ENCODE assay signal across 11 cellular contexts in genomic region chr19:1992759-1993260, GRCh38. TPM values are rescaled to one million over a fixed set of nuclear protein-coding genes. Genes with fewer than 3 reads are reported as not detected.
DNase-seq lines count a peak whose midpoint lies in the region; ATAC-seq and TF ChIP-seq lines count a peak whose summit lies in the region.
"Had no signal": no experiment of that assay in that cellular context is flagged by ENCODE, and none has a peak within 500 bp of the region (broad histone marks: within the 10 kb centered on the region; RNA-seq: fewer than 3 reads in every experiment).

No MANE protein-coding gene starts in this region.

- in situ Hi-C loops in Panc1 (cut with HindIII; ENCODE audit: low pct_unique_long_range_greater_than_20kb, low sequenced_read_pairs): no loop called here

- no TSS peak for BruUV-seq in Panc1 (replicated peaks; lab: Mats Ljungman, UMichigan)

- ATAC-seq in right cardiac atrium (peak; percentile 28 to 44), heart right ventricle (no peak), Panc1 (0 out of 2 replicates have a peak, but pooled peaks have one; percentile 49), HG03159 (IDR thresholded peaks at IDR 0.05; ENCODE audit: unreplicated experiment) (no peak)
- ATAC-seq: body of pancreas had no signal

- POLR2A ChIA-PET in Panc1 (lab: Charles Lee): no interaction called here

- WGBS in right cardiac atrium: 88% methylated on average over 44 of the region's 44 CpGs
- 90 to 92% methylated on average over 44 of the region's 44 CpGs for WGBS in heart right ventricle, 2 donors

- CTCF ChIA-PET in Panc1 (lab: Charles Lee): interaction anchor here (0.7 kb wide), 1 partner anchor 77 kb away, joined by 3 read pairs; no protein-coding TSS in a partner anchor

- H3K4me3 ChIP-seq in right cardiac atrium (ENCODE audit: low read length) (no peak overlapping the region), heart right ventricle (no peak overlapping the region), Panc1 (ENCODE audit: low read depth in 2 of 2, low read length in 2 of 2) (no peak overlapping the region), epithelial cell of esophagus (ENCODE audit: low read length) (no peak overlapping the region)
- H3K4me3 ChIP-seq: BLaER1 treated with 17β-estradiol and CSF1 and Interleukin-3, amounts not matched to agents 10 nM and 100 nM; body of pancreas had no signal

- H3K27me3 ChIP-seq in right cardiac atrium (ENCODE audit: control insufficient read depth, insufficient read depth): no peaks in the 10 kb centered on the region
- H3K27me3 ChIP-seq in heart right ventricle: no peaks in the 10 kb centered on the region
- H3K27me3 ChIP-seq in Panc1 (ENCODE audit: control insufficient read depth, insufficient read depth, low read length): no peaks in the 10 kb centered on the region
- H3K27me3 ChIP-seq: BLaER1 treated with 17β-estradiol and CSF1 and Interleukin-3, amounts not matched to agents 10 nM and 100 nM; body of pancreas had no signal

- TF ChIP-seq CTCF in heart right ventricle (IDR thresholded peaks at IDR 0.05) (no peak), Panc1 (IDR thresholded peaks at IDR 0.05) (no peak), epithelial cell of esophagus (IDR thresholded peaks at IDR 0.05; ENCODE audit: insufficient read depth, low read depth, low read length, missing control alignments) (no peak)

- intact Hi-C loops in right cardiac atrium (cut with DNase I) (no loop called here), heart right ventricle (cut with DNase I) (no loop called here), Panc1 (cut with micrococcal nuclease; ENCODE audit: unreplicated experiment) (no loop called here)

- H3K27ac ChIP-seq in right cardiac atrium (ENCODE audit: low read length) (no peak overlapping the region), heart right ventricle (no peak overlapping the region), Panc1 (ENCODE audit: low read length) (no peak overlapping the region)
- H3K27ac ChIP-seq: BLaER1 treated with 17β-estradiol and CSF1 and Interleukin-3, amounts not matched to agents 10 nM and 100 nM; body of pancreas had no signal

- H3K4me1 ChIP-seq in right cardiac atrium (ENCODE audit: control insufficient read depth, insufficient read depth, low read length) (no peaks in the 10 kb centered on the region), heart right ventricle (no peaks in the 10 kb centered on the region), Panc1 (ENCODE audit: control insufficient read depth, insufficient read depth, low read length) (no peaks in the 10 kb centered on the region)
- H3K4me1 ChIP-seq: BLaER1 treated with 17β-estradiol and CSF1 and Interleukin-3, amounts not matched to agents 10 nM and 100 nM; body of pancreas had no signal

- no peaks in the 10 kb centered on the region for H3K9me3 ChIP-seq in right cardiac atrium (ENCODE audit: control insufficient read depth, low read length)
- no peaks in the 10 kb centered on the region for H3K9me3 ChIP-seq in heart right ventricle
- H3K9me3 ChIP-seq in Panc1 (ENCODE audit: control insufficient read depth, insufficient read depth, low read depth, low read length): no peaks in the 10 kb centered on the region
- H3K9me3 ChIP-seq: body of pancreas had no signal

- H3K36me3 ChIP-seq in heart right ventricle (peaks cover 0 to 96% (median 36%) of the 10 kb centered on the region in 9 donors), Panc1 (ENCODE audit: control insufficient read depth, insufficient read depth, low read length) (no peaks in the 10 kb centered on the region)

- DNase-seq in right cardiac atrium (peak in 1 of 3 donors; percentile 58), heart right ventricle (no peak), Panc1 (ENCODE audit: low read depth, low spot score) (no peak), epithelial cell of esophagus (ENCODE audit: low read depth) (peak; percentile 26), islet precursor cell (no peak), SW 1271 (lab: John Stamatoyannopoulos, UW) (no peak)
- peak; percentile 26 for DNase-seq in stimulated activated CD8-positive, alpha-beta memory T cell treated with anti-CD3 and anti-CD28 coated beads, Interleukin-15, amount 100 ng/mL, for 24 hours (ENCODE audit: low read depth)
- DNase-seq: body of pancreas; stimulated activated naive CD4-positive, alpha-beta T cell treated with Interleukin-2 at 50 U/mL for 16 hours had no signal

RNA-seq across cellular contexts. Expression of gene BTBD2, which starts 22.7 kb away (rescaled TPM):
- total RNA-seq in right cardiac atrium: 10 to 100 TPM; 52.7 to 68.4 (median 62.2) TPM
- 39.3 TPM for polyA plus RNA-seq in right cardiac atrium
- 10 to 100 TPM; 45.1 to 70.4 (median 56.6) TPM for total RNA-seq in heart right ventricle
- polyA plus RNA-seq in heart right ventricle: 10 to 100 TPM; 42.8 to 55.2 TPM
- 59.6 TPM for total RNA-seq in Panc1 (2021; ENCODE audit: unreplicated experiment)
- polyA plus RNA-seq in Panc1 (2012; ENCODE audit: insufficient read length): 178 TPM

RNA-seq across cellular contexts. Expression of gene CSNK1G2, which starts 51.8 kb away (rescaled TPM):
- total RNA-seq in right cardiac atrium (10 to 100 TPM; 25.6 to 32.2 (median 29.0) TPM), heart right ventricle (10 to 100 TPM; 17.7 to 32.4 (median 23.7) TPM), Panc1 (2021; ENCODE audit: unreplicated experiment) (65.8 TPM)
- polyA plus RNA-seq in right cardiac atrium (30.2 TPM), heart right ventricle (10 to 100 TPM; 30.5 to 35.2 TPM)
- polyA plus RNA-seq in Panc1 (2012; ENCODE audit: insufficient read length): 121 TPM

RNA-seq across cellular contexts. Expression of gene MKNK2, which starts 58.2 kb away (rescaled TPM):
- total RNA-seq in right cardiac atrium (100 to 1,000 TPM in 3 of 4 donors, 10 to 100 TPM in 1; 96.9 to 151 (median 122) TPM), heart right ventricle (100 to 1,000 TPM; 107 to 260 (median 144) TPM), Panc1 (2021; ENCODE audit: unreplicated experiment) (240 TPM)
- polyA plus RNA-seq in right cardiac atrium (75.9 TPM), heart right ventricle (100 to 1,000 TPM; 144 to 189 TPM)
- polyA plus RNA-seq in Panc1 (2012; ENCODE audit: insufficient read length): 278 TPM

Comparison
In these comparisons a context has a peak if more than half of its experiments do, and no peak if none do; other contexts are left out.
1. ATAC-seq: peak in right cardiac atrium (2 of 2) and Panc1 (single experiment); none in heart right ventricle (0 of 8) and HG03159 (single experiment).
2. DNase-seq: peak in epithelial cell of esophagus (single experiment) and stimulated activated CD8-positive, alpha-beta memory T cell treated with anti-CD3 and anti-CD28 coated beads, Interleukin-15, amount 100 ng/mL, for 24 hours (single experiment); none in heart right ventricle (0 of 2), Panc1 (single experiment), islet precursor cell (single experiment) and SW 1271 (0 of 2).